In genomic region chr3:21330293-21330692, GRCh38 we compare ENCODE assay signal across 8 cellular contexts.
DNase-seq lines count a peak whose midpoint lies in the region; ATAC-seq and TF ChIP-seq lines count a peak whose summit lies in the region.

No MANE protein-coding gene starts in this region.

- POLR2A ChIA-PET in SK-N-SH (lab: Yijun Ruan, JAX) = no interaction called here

- H4K20me1 ChIP-seq in SK-N-SH (ENCODE audit: insufficient read depth) = no peaks in the 10 kb centered on the region

- no peak overlapping the region for H3K27ac Mint-ChIP-seq in type B pancreatic cell
- H3K27ac Mint-ChIP-seq in natural killer cell treated with Interleukin-12 subunit alpha and Interleukin-12 subunit beta and Interleukin-15 and Interleukin-18, amount 100 ng/mL, for 72 hours = no peak overlapping the region

- CTCF ChIA-PET in SK-N-SH (lab: Yijun Ruan, JAX) = interaction anchor here (0.9 kb wide), 1 partner anchor 15 kb away, joined by 3 read pairs; no protein-coding TSS in a partner anchor

- H3K4me3 ChIP-seq in right cardiac atrium (ENCODE audit: low read length) (peak overlapping the region; percentile 54), SK-N-SH (ENCODE audit: low read depth in 2 of 2, low read length in 1 of 2) (no peak overlapping the region)

- TF ChIP-seq EP300 in SK-N-SH (IDR thresholded peaks at IDR 0.05; ENCODE audit: borderline replicate concordance in 1 of 2, low read depth in 1 of 2, low read length in 1 of 2) = no peak

- no peaks in the 10 kb centered on the region for H3K4me1 ChIP-seq in right cardiac atrium (ENCODE audit: control insufficient read depth, insufficient read depth, low read length)
- peaks cover 0 to 5% of the 10 kb centered on the region in 2 experiments; a peak in 2 of 4 replicates for H3K4me1 ChIP-seq in SK-N-SH (ENCODE audit: control insufficient read depth in 1 of 2, insufficient read depth in 2 of 2, low read depth in 1 of 2, low read length in 1 of 2)

- ATAC-seq in right cardiac atrium (no peak), HG03139 (IDR thresholded peaks at IDR 0.05; ENCODE audit: unreplicated experiment) (peak; percentile 90), GM19324 (IDR thresholded peaks at IDR 0.05; ENCODE audit: low FRiP score, unreplicated experiment) (no peak)
- ATAC-seq in natural killer cell treated with Interleukin-12 subunit alpha and Interleukin-12 subunit beta and Interleukin-15 and Interleukin-18, amount 100 ng/mL, for 72 hours = no peak

- 37% methylated on average over 2 of the region's 2 CpGs for WGBS in right cardiac atrium
- WGBS in SK-N-SH (ENCODE audit: low lambda C conversion rate) = 46% methylated on average over 2 of the region's 2 CpGs

- H3K4me2 ChIP-seq in SK-N-SH = no peak overlapping the region

- H3K27ac ChIP-seq in right cardiac atrium (ENCODE audit: low read length) = no peak overlapping the region
- H3K27ac ChIP-seq in SK-N-SH (ENCODE audit: low read depth in 2 of 2, low read length in 1 of 2) = no peak overlapping the region

- H3K9ac ChIP-seq in SK-N-SH = no peak overlapping the region

- peak overlapping the region; percentile 58 for H3K4me3 Mint-ChIP-seq in type B pancreatic cell
- H3K4me3 Mint-ChIP-seq in natural killer cell treated with Interleukin-12 subunit alpha and Interleukin-12 subunit beta and Interleukin-15 and Interleukin-18, amount 100 ng/mL, for 72 hours = no peak overlapping the region

- DNase-seq in right cardiac atrium (no peak), cardiac septum (ENCODE audit: low spot score) (no peak), astrocyte of the hippocampus (ENCODE audit: low read depth, low spot score) (peak; percentile 10), type B pancreatic cell (ENCODE audit: extremely low spot score, unreplicated experiment) (no peak), SK-N-SH (no peak)
- no peak for DNase-seq in natural killer cell treated with Interleukin-12 subunit alpha and Interleukin-12 subunit beta and Interleukin-15 and Interleukin-18, amount 100 ng/mL, for 72 hours (ENCODE audit: low spot score)

- H3K27me3 Mint-ChIP-seq in type B pancreatic cell = no peaks in the 10 kb centered on the region
- no peaks in the 10 kb centered on the region for H3K27me3 Mint-ChIP-seq in natural killer cell treated with Interleukin-12 subunit alpha and Interleukin-12 subunit beta and Interleukin-15 and Interleukin-18, amount 100 ng/mL, for 72 hours

- no peak for TF ChIP-seq RAD21 in SK-N-SH (IDR thresholded peaks at IDR 0.05; ENCODE audit: low read length)

- H2AFZ ChIP-seq in SK-N-SH (ENCODE audit: low read depth) = no peak overlapping the region

- no peaks in the 10 kb centered on the region for H3K36me3 ChIP-seq in SK-N-SH (replicated peaks in 1 of 2; ENCODE audit: control insufficient read depth in 1 of 2, insufficient read depth in 2 of 2, low read length in 1 of 2)

- no peaks in the 10 kb centered on the region for H3F3A ChIP-seq in SK-N-SH (replicated peaks; ENCODE audit: insufficient read depth)

- no peaks in the 10 kb centered on the region for H3K9me3 Mint-ChIP-seq in type B pancreatic cell
- H3K9me3 Mint-ChIP-seq in natural killer cell treated with Interleukin-12 subunit alpha and Interleukin-12 subunit beta and Interleukin-15 and Interleukin-18, amount 100 ng/mL, for 72 hours = peaks cover 14% of the 10 kb centered on the region

- H3K36me3 Mint-ChIP-seq in type B pancreatic cell = no peaks in the 10 kb centered on the region
- H3K36me3 Mint-ChIP-seq in natural killer cell treated with Interleukin-12 subunit alpha and Interleukin-12 subunit beta and Interleukin-15 and Interleukin-18, amount 100 ng/mL, for 72 hours = peaks cover 4% of the 10 kb centered on the region

- no peaks in the 10 kb centered on the region for H3K79me2 ChIP-seq in SK-N-SH (ENCODE audit: insufficient read depth)

- H3K9me3 ChIP-seq in right cardiac atrium (ENCODE audit: control insufficient read depth, low read length) (no peaks in the 10 kb centered on the region), SK-N-SH (no peaks in the 10 kb centered on the region)

- peaks cover 14% of the 10 kb centered on the region for H3K4me1 Mint-ChIP-seq in type B pancreatic cell (ENCODE audit: unreplicated experiment)
- peaks cover 0 to 5% of the 10 kb centered on the region in 2 donors for H3K4me1 Mint-ChIP-seq in natural killer cell treated with Interleukin-12 subunit alpha and Interleukin-12 subunit beta and Interleukin-15 and Interleukin-18, amount 100 ng/mL, for 72 hours (ENCODE audit: low read depth in 2 of 2)

- no peaks in the 10 kb centered on the region for H3K9me2 ChIP-seq in SK-N-SH

- intact Hi-C loops in right cardiac atrium (cut with DNase I) (no loop called here), cardiac septum (cut with DNase I) (no loop called here)

- no peaks in the 10 kb centered on the region for H3K27me3 ChIP-seq in right cardiac atrium (ENCODE audit: control insufficient read depth, insufficient read depth)
- H3K27me3 ChIP-seq in SK-N-SH (ENCODE audit: insufficient read depth) = no peaks in the 10 kb centered on the region

- TF ChIP-seq CTCF in type B pancreatic cell (conservative IDR thresholded peaks at IDR 0.05) (no peak), SK-N-SH (IDR thresholded peaks at IDR 0.05) (no peak)

TF ChIP-seq in SK-N-SH, 30 proteins besides CTCF, POLR2A, EP300 and RAD21 (continues in another document):
- TF ChIP-seq MEF2A (IDR thresholded peaks at IDR 0.05; ENCODE audit: borderline replicate concordance, low read depth) (no peak), SIN3A (IDR thresholded peaks at IDR 0.05; ENCODE audit: borderline replicate concordance, low read depth, low read length) (no peak), ELF1 (IDR thresholded peaks at IDR 0.05) (no peak), JUND (IDR thresholded peaks at IDR 0.05) (no peak), NRF1 (IDR thresholded peaks at IDR 0.05; ENCODE audit: low read depth, low read length) (no peak), FOXM1 (IDR thresholded peaks at IDR 0.05; ENCODE audit: low read depth) (no peak), FOXJ3 (CRISPR knock-in tag; IDR thresholded peaks at IDR 0.05) (no peak), NFIC (IDR thresholded peaks at IDR 0.05; ENCODE audit: borderline replicate concordance) (no peak), USF1 (IDR thresholded peaks at IDR 0.05; ENCODE audit: borderline replicate concordance, low read depth) (no peak), SMC3 (IDR thresholded peaks at IDR 0.05; ENCODE audit: low read depth, low read length) (no peak), PBX3 (IDR thresholded peaks at IDR 0.05) (no peak), YY1 (IDR thresholded peaks at IDR 0.05; ENCODE audit: low read depth) (no peak), GATA2 (CRISPR knock-in tag; IDR thresholded peaks at IDR 0.05) (no peak), RCOR1 (IDR thresholded peaks at IDR 0.05; ENCODE audit: low read length) (no peak), EZH2phosphoT487 (IDR thresholded peaks at IDR 0.05; ENCODE audit: borderline replicate concordance, low read depth) (no peak)
- TF ChIP-seq, protein P1, sequence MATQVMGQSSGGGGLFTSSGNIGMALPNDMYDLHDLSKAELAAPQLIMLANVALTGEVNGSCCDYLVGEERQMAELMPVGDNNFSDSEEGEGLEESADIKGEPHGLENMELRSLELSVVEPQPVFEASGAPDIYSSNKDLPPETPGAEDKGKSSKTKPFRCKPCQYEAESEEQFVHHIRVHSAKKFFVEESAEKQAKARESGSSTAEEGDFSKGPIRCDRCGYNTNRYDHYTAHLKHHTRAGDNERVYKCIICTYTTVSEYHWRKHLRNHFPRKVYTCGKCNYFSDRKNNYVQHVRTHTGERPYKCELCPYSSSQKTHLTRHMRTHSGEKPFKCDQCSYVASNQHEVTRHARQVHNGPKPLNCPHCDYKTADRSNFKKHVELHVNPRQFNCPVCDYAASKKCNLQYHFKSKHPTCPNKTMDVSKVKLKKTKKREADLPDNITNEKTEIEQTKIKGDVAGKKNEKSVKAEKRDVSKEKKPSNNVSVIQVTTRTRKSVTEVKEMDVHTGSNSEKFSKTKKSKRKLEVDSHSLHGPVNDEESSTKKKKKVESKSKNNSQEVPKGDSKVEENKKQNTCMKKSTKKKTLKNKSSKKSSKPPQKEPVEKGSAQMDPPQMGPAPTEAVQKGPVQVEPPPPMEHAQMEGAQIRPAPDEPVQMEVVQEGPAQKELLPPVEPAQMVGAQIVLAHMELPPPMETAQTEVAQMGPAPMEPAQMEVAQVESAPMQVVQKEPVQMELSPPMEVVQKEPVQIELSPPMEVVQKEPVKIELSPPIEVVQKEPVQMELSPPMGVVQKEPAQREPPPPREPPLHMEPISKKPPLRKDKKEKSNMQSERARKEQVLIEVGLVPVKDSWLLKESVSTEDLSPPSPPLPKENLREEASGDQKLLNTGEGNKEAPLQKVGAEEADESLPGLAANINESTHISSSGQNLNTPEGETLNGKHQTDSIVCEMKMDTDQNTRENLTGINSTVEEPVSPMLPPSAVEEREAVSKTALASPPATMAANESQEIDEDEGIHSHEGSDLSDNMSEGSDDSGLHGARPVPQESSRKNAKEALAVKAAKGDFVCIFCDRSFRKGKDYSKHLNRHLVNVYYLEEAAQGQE (IDR thresholded peaks at IDR 0.05; ENCODE audit: low read depth, low read length) = no peak
- TF ChIP-seq, protein P2, sequence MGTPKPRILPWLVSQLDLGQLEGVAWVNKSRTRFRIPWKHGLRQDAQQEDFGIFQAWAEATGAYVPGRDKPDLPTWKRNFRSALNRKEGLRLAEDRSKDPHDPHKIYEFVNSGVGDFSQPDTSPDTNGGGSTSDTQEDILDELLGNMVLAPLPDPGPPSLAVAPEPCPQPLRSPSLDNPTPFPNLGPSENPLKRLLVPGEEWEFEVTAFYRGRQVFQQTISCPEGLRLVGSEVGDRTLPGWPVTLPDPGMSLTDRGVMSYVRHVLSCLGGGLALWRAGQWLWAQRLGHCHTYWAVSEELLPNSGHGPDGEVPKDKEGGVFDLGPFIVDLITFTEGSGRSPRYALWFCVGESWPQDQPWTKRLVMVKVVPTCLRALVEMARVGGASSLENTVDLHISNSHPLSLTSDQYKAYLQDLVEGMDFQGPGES (IDR thresholded peaks at IDR 0.05; ENCODE audit: low read depth, low read length) = no peak
